In the genomic region with DNA sequence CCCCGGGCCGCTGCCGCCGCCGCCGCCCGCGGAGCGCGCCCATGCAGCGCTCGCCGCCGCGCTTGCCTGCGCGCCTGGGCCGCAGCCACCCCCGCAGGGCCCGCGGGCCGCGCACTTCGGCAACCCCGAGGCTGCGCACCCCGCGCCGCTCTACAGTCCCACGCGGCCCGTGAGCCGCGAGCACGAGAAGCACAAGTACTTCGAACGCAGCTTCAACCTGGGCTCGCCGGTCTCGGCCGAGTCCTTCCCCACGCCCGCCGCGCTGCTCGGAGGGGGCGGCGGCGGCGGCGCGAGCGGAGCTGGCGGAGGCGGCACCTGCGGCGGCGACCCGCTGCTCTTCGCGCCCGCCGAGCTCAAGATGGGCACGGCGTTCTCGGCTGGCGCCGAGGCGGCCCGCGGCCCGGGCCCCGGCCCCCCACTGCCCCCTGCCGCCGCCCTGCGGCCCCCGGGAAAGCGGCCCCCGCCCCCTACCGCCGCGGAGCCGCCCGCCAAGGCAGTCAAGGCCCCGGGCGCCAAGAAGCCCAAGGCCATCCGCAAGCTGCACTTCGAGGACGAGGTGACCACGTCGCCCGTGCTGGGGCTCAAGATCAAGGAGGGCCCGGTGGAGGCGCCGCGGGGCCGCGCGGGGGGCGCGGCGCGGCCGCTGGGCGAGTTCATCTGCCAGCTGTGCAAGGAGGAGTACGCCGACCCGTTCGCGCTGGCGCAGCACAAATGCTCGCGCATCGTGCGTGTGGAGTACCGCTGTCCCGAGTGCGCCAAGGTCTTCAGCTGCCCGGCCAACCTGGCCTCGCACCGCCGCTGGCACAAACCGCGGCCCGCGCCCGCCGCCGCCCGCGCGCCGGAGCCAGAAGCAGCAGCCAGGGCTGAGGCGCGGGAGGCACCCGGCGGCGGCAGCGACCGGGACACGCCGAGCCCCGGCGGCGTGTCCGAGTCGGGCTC, we compare ENCODE assay signal across 9 cellular contexts. TPM values are rescaled to one million over a fixed set of nuclear protein-coding genes. Genes with fewer than 3 reads are reported as not detected.
A peak's percentile ranks its signal among the peaks of the same experiment; 100 is the strongest.
DNase-seq lines count a peak whose midpoint lies in the region; ATAC-seq and TF ChIP-seq lines count a peak whose summit lies in the region.
"Had no signal": no experiment of that assay in that cellular context is flagged by ENCODE, and none has a peak within 500 bp of the region (broad histone marks: within the 10 kb centered on the region; RNA-seq: fewer than 3 reads in every experiment).

No MANE protein-coding gene starts in this region.

- CTCF ChIA-PET in OCI-LY7 (lab: Charles Lee; ENCODE audit: unreplicated experiment): no interaction called here

- H4K20me1 ChIP-seq in OCI-LY7 (ENCODE audit: insufficient read depth, low read length): no peaks in the 10 kb centered on the region

- peak overlapping the region; percentile 50; the same call in 1 of the 2 replicates for H3K4me3 ChIP-seq in iPS DF 6.9 (ENCODE audit: low read length)
- H3K4me3 ChIP-seq in thymus (ENCODE audit: low read length): peak overlapping the region; percentile 49
- H3K4me3 ChIP-seq in OCI-LY7 (ENCODE audit: low read depth, low read length, poor library complexity, severe bottlenecking): no peak overlapping the region

- intact Hi-C loops in OCI-LY7 (cut with micrococcal nuclease; ENCODE audit: unreplicated experiment): no loop called here

- no peak overlapping the region for H2AFZ ChIP-seq in OCI-LY7 (ENCODE audit: low read length)

- H3K4me2 ChIP-seq in OCI-LY7 (ENCODE audit: low read length): no peak overlapping the region

- no CpG with 5 or more reads among the region's 147 CpGs for WGBS in iPS DF 6.9 (ENCODE audit: insufficient coverage, insufficient read length)
- WGBS in thymus: under 1% methylated on average over 147 of the region's 147 CpGs

- no peaks in the 10 kb centered on the region for H3K79me2 ChIP-seq in OCI-LY7 (ENCODE audit: insufficient read depth, low read depth, low read length)

- DNase-seq in activated CD8-positive, alpha-beta memory T cell treated with anti-CD3 and anti-CD28 coated beads, Interleukin-2, amount 50 U/mL, for 48 hours: peak; percentile 67
- no peak for DNase-seq in activated CD8-positive, alpha-beta memory T cell treated with anti-CD3 and anti-CD28 coated beads, Interleukin-2, amount 50 U/mL, for 4 hours
- DNase-seq in SW480 (ENCODE audit: low spot score) (peak; percentile 62), iPS DF 6.9 (ENCODE audit: low read depth, low spot score) (no peak), medulla oblongata (ENCODE audit: extremely low spot score) (no peak), OCI-LY7 (ENCODE audit: low spot score) (no peak)
- DNase-seq: EL had no signal

- peaks cover 2% of the 10 kb centered on the region; the same call in 1 of the 2 replicates for H3K4me1 ChIP-seq in iPS DF 6.9 (ENCODE audit: control insufficient read depth, insufficient read depth, low read length)
- H3K4me1 ChIP-seq in thymus (ENCODE audit: control insufficient read depth, insufficient read depth, low read length): peaks cover 3% of the 10 kb centered on the region
- no peaks in the 10 kb centered on the region for H3K4me1 ChIP-seq in OCI-LY7 (ENCODE audit: insufficient read depth, low read length, poor library complexity, severe bottlenecking)

- H3K27ac ChIP-seq in iPS DF 6.9 (ENCODE audit: low read length): no peak overlapping the region
- H3K27ac ChIP-seq in thymus (ENCODE audit: low read depth): no peak overlapping the region
- no peak overlapping the region for H3K27ac ChIP-seq in OCI-LY7 (ENCODE audit: low read depth, low read length, poor library complexity, severe bottlenecking)

- BruUV-seq in OCI-LY7 (replicated peaks; lab: Mats Ljungman, UMichigan): no TSS peak

- TF ChIP-seq CTCF in OCI-LY7 (conservative IDR thresholded peaks at IDR 0.05; ENCODE audit: low read length): no peak

- H3K9me3 ChIP-seq in iPS DF 6.9 (ENCODE audit: control insufficient read depth, insufficient read depth, low read length) (no peaks in the 10 kb centered on the region), thymus (ENCODE audit: control insufficient read depth) (no peaks in the 10 kb centered on the region), OCI-LY7 (ENCODE audit: low read length) (no peaks in the 10 kb centered on the region)

- H3K9me2 ChIP-seq in OCI-LY7 (ENCODE audit: insufficient read depth, low read length): no peaks in the 10 kb centered on the region

- ATAC-seq in GM18909 (IDR thresholded peaks at IDR 0.05; ENCODE audit: poor library complexity, unreplicated experiment): no peak

- POLR2A ChIA-PET in OCI-LY7 (lab: Charles Lee): no interaction called here

- H3K36me3 ChIP-seq in iPS DF 6.9 (ENCODE audit: control insufficient read depth, insufficient read depth, low read length): no peaks in the 10 kb centered on the region
- H3K36me3 ChIP-seq in thymus (ENCODE audit: control insufficient read depth, insufficient read depth): no peaks in the 10 kb centered on the region
- H3K36me3 ChIP-seq in OCI-LY7 (ENCODE audit: insufficient read depth, low read length): no peaks in the 10 kb centered on the region

- H3K27me3 ChIP-seq in iPS DF 6.9 (ENCODE audit: control insufficient read depth, insufficient read depth, low read length): peaks cover 24% of the 10 kb centered on the region; the same call in 1 of the 2 replicates
- peaks cover 84% of the 10 kb centered on the region for H3K27me3 ChIP-seq in thymus (ENCODE audit: control insufficient read depth, insufficient read depth)

RNA-seq across cellular contexts. Expression of a gene that starts 0.8 kb away (rescaled TPM):
- polyA plus RNA-seq in thymus: 7.6 TPM
- not detected in 2 replicates for total RNA-seq in OCI-LY7 (2014; rRNA removed; shearing (Covaris generic))
- total RNA-seq in OCI-LY7 (2022): not detected in 2 replicates

Comparison
In these comparisons a context has a peak if more than half of its experiments do, and no peak if none do; other contexts are left out.
1. DNase-seq: peak in activated CD8-positive, alpha-beta memory T cell treated with anti-CD3 and anti-CD28 coated beads, Interleukin-2, amount 50 U/mL, for 48 hours (single experiment) and SW480 (single experiment); none in activated CD8-positive, alpha-beta memory T cell treated with anti-CD3 and anti-CD28 coated beads, Interleukin-2, amount 50 U/mL, for 4 hours (single experiment), iPS DF 6.9 (single experiment), medulla oblongata (single experiment) and OCI-LY7 (single experiment).